In the genomic region with DNA sequence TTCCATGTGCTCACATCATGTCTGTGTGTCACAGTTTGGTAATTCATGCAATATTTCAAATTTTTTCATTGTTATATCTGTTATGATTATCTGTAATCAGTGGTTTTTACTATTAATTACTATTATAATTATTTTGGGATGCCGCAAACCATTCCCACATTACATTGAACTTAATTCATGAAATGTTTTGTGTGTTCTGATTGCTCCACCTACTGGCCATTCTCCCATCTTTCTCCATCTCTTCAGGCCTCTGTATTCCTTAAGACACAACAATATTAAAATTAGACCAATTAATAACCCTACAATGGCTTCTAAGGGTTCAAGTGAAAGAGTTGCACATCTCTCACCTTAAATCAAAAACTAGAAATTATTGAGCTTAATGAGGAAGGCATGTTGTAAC, we compare ENCODE assay signal across 8 cellular contexts.
DNase-seq lines count a peak whose midpoint lies in the region; ATAC-seq and TF ChIP-seq lines count a peak whose summit lies in the region.

No MANE protein-coding gene starts in this region.

- peaks cover 0 to 2% (median 0%) of the 10 kb centered on the region in 4 donors for H3K9me3 ChIP-seq in right lobe of liver

- no peak overlapping the region for H3K4me3 ChIP-seq in Jurkat, Clone E6-1 (ENCODE audit: low read length)
- H3K4me3 ChIP-seq in astrocyte of the spinal cord (ENCODE audit: low read depth, low read length) (no peak overlapping the region), right lobe of liver (no peak overlapping the region)

- H3K27me3 ChIP-seq in right lobe of liver: no peaks in the 10 kb centered on the region

- intact Hi-C loops in right lobe of liver (cut with DNase I): no loop called here

- ATAC-seq in right lobe of liver: peak in 1 of 4 donors; percentile 47
- no peak for ATAC-seq in GM18873 (IDR thresholded peaks at IDR 0.05; ENCODE audit: low FRiP score, unreplicated experiment)
- no peak for ATAC-seq in GM21825 (IDR thresholded peaks at IDR 0.05; ENCODE audit: unreplicated experiment)
- no peak for ATAC-seq in GM18519 (IDR thresholded peaks at IDR 0.05; ENCODE audit: low FRiP score, unreplicated experiment)

- no peaks in the 10 kb centered on the region for H3K36me3 ChIP-seq in right lobe of liver

- no peak for TF ChIP-seq POLR2A in right lobe of liver (IDR thresholded peaks at IDR 0.05)

- in situ Hi-C loops in Caki2 (cut with HindIII; ENCODE audit: low pct_unique_long_range_greater_than_20kb, low sequenced_read_pairs): no loop called here
- in situ Hi-C loops in astrocyte of the spinal cord (cut with HindIII; ENCODE audit: low sequenced_read_pairs): no loop called here

- no peak overlapping the region for H3K27ac ChIP-seq in right lobe of liver

- 30% methylated on average over 1 of the region's 1 CpG for WGBS in right lobe of liver (ENCODE audit: insufficient coverage, low coverage, low lambda C conversion rate, missing lambda C conversion rate)

- TF ChIP-seq CTCF in astrocyte of the spinal cord (IDR thresholded peaks at IDR 0.05; ENCODE audit: low read depth, low read length) (peak; percentile 37), right lobe of liver (IDR thresholded peaks at IDR 0.05) (peak; percentile 21 to 53 (median 44))

- DNase-seq in Caki2 (ENCODE audit: low read depth) (peak; percentile 4), astrocyte of the spinal cord (ENCODE audit: low read depth, low spot score) (peak; percentile 33), right lobe of liver (no peak), AG08396 (ENCODE audit: low spot score) (no peak)
- DNase-seq in Jurkat, Clone E6-1 (ENCODE audit: low read depth, low spot score): peak; percentile 16

- peaks cover 0 to 2% (median 0%) of the 10 kb centered on the region in 4 donors for H3K4me1 ChIP-seq in right lobe of liver

Comparison
In these comparisons a context has a peak if more than half of its experiments do, and no peak if none do; other contexts are left out.
1. DNase-seq: peak in Caki2 (single experiment), Jurkat, Clone E6-1 (single experiment) and astrocyte of the spinal cord (single experiment); none in right lobe of liver (0 of 3) and AG08396 (single experiment).